ENCODE assay signal across 6 cellular contexts in the genomic region with DNA sequence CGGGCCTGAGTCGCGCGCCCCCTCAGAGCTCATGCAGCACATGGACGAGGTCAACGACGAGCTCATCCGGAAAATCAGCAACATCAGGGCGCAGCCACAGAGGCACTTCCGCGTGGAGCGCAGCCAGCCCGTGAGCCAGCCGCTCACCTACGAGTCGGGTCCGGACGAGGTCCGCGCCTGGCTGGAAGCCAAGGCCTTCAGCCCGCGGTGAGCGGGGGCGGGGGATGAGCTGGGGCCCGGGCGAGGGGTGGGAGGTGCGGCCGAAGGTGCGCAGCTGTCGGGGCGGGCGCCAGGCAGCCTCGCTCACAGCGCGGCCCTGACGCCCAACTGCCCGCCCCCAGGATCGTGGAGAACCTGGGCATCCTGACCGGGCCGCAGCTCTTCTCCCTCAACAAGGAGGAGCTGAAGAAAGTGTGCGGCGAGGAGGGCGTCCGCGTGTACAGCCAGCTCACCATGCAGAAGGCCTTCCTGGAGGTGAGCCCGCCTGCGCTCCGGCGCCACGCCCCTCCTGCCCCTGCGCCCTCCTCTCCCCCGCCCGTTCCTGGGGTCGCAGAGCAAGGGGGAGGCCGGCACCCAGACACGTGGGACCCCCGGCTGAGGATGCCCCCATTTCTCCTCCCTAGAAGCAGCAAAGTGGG. TPM values are rescaled to one million over a fixed set of nuclear protein-coding genes. Genes with fewer than 3 reads are reported as not detected.
DNase-seq lines count a peak whose midpoint lies in the region; TF ChIP-seq lines count a peak whose summit lies in the region.

No MANE protein-coding gene starts in this region.

- no peaks in the 10 kb centered on the region for H3K36me3 ChIP-seq in ovary

- peak overlapping the region; percentile 50 for H3K4me3 Mint-ChIP-seq in MCF 10A (ENCODE audit: unreplicated experiment)

- H3K4me1 ChIP-seq in ovary (ENCODE audit: insufficient read depth), result peaks cover 17% of the 10 kb centered on the region

- H3K9me3 Mint-ChIP-seq in MCF 10A (ENCODE audit: unreplicated experiment), result no peaks in the 10 kb centered on the region

- H3K9me3 ChIP-seq in ovary, result no peaks in the 10 kb centered on the region

- H3K27ac Mint-ChIP-seq in MCF 10A (ENCODE audit: low read depth, unreplicated experiment), result peak overlapping the region; percentile 43

- TF ChIP-seq POLR2A in ovary (IDR thresholded peaks at IDR 0.05), result no peak

- no peak for TF ChIP-seq CTCF in MCF 10A (IDR thresholded peaks at IDR 0.05; ENCODE audit: unreplicated experiment)
- TF ChIP-seq CTCF in ovary (IDR thresholded peaks at IDR 0.05), result no peak

- no peaks in the 10 kb centered on the region for H3K27me3 ChIP-seq in ovary

- peaks cover 12% of the 10 kb centered on the region for H3K4me1 Mint-ChIP-seq in MCF 10A (ENCODE audit: insufficient read depth, unreplicated experiment)

- no peak for TF ChIP-seq EP300 in ovary (IDR thresholded peaks at IDR 0.05)

- WGBS in ovary, 3 donors, result 2 to 12% (median 7%) methylated on average over 12 to 57 of the region's 57 CpGs

- no peak overlapping the region for H3K27ac ChIP-seq in ovary

- intact Hi-C loops in MCF 10A (cut with micrococcal nuclease) (loop anchor here (10.0 kb wide), 1 partner anchor 162 kb away; a partner anchor contains a TSS), ovary (cut with DNase I) (loop anchor here in 2 of 4 donors (5.0 kb wide), 2 partner anchors 64 to 174 kb away; no protein-coding TSS in a partner anchor)

- POLR2A ChIA-PET in MCF 10A (lab: Yijun Ruan, JAX), result interaction anchor here (0.6 to 7.1 kb wide), 18 partner anchors 14 to 220 kb away, joined by 3 to 96 read pairs (median 6); a partner anchor contains a TSS

- CTCF ChIA-PET in MCF 10A (lab: Yijun Ruan, JAX), result interaction anchor here (0.5 to 3.3 kb wide), 16 partner anchors 8 to 1276 kb away, joined by 3 to 22 read pairs (median 4); a partner anchor contains a TSS

- DNase-seq in DMS53 treated with DMSO at 0.1 percent for 48 hours (lab: John Stamatoyannopoulos, UW; ENCODE audit: unreplicated experiment), result peak; percentile 91
- DNase-seq in NCI-H774 (lab: John Stamatoyannopoulos, UW), result peak; percentile 85
- peak; percentile 90 for DNase-seq in MCF 10A (ENCODE audit: unreplicated experiment)
- DNase-seq in ovary, result peak; percentile 54 to 77 (median 63)
- DNase-seq in hypothalamus (lab: John Stamatoyannopoulos, UW), result no peak
- DNase-seq in HK-2 (ENCODE audit: unreplicated experiment), result no peak

- H3K36me3 Mint-ChIP-seq in MCF 10A (ENCODE audit: insufficient read depth, unreplicated experiment), result peaks cover 40% of the 10 kb centered on the region

- H3K4me3 ChIP-seq in ovary, result peak overlapping the region; percentile 13

- BruUV-seq in MCF 10A (replicated peaks; lab: Mats Ljungman, UMichigan), result TSS peak; percentile 48

- H3K27me3 Mint-ChIP-seq in MCF 10A (ENCODE audit: insufficient read depth, unreplicated experiment), result no peaks in the 10 kb centered on the region

RNA-seq across cellular contexts. Expression of a gene that starts 20.4 kb away (rescaled TPM):
- total RNA-seq in MCF 10A (2022), result 109 and 119 TPM in 2 replicates
- total RNA-seq in ovary, result 10 to 100 TPM; 20.6 to 57.9 (median 34.2) TPM
- polyA plus RNA-seq in ovary, result 10 to 100 TPM in 1 of 2 donors, 1 to 10 TPM in 1; 5.9 to 17.4 TPM

RNA-seq across cellular contexts. Expression of a gene that starts 20.9 kb away (rescaled TPM):
- total RNA-seq in MCF 10A (2022) (93.8 and 137 TPM in 2 replicates), ovary (100 to 1,000 TPM in 6 of 7 donors, 10 to 100 TPM in 1; 75.0 to 134 (median 117) TPM)
- polyA plus RNA-seq in ovary, result 100 to 1,000 TPM in 1 of 2 donors, 10 to 100 TPM in 1; 76.8 to 103 TPM

RNA-seq across cellular contexts. Expression of a gene that starts 30.8 kb away (rescaled TPM):
- total RNA-seq in MCF 10A (2022) (12.2 and 12.8 TPM in 2 replicates), ovary (10 to 100 TPM; 15.4 to 38.0 (median 30.5) TPM)
- polyA plus RNA-seq in ovary, result 10 to 100 TPM; 28.9 to 37.6 TPM

RNA-seq across cellular contexts. Expression of a gene that starts 31.4 kb away (rescaled TPM):
- 46.8 and 54.1 TPM in 2 replicates for total RNA-seq in MCF 10A (2022)
- 10 to 100 TPM; 15.5 to 43.4 (median 34.1) TPM for total RNA-seq in ovary
- 10 to 100 TPM; 10.2 to 23.9 TPM for polyA plus RNA-seq in ovary

RNA-seq across cellular contexts. Expression of a gene that starts 50.9 kb away (rescaled TPM):
- 54.6 and 67.7 TPM in 2 replicates for total RNA-seq in MCF 10A (2022)
- total RNA-seq in ovary, result 10 to 100 TPM; 14.7 to 79.8 (median 59.9) TPM
- 10 to 100 TPM in 1 of 2 donors, 1 to 10 TPM in 1; 9.4 to 52.1 TPM for polyA plus RNA-seq in ovary

Comparison
In these comparisons a context has a peak if more than half of its experiments do, and no peak if none do; other contexts are left out.
1. DNase-seq: peak in DMS53 treated with DMSO at 0.1 percent for 48 hours (single experiment), NCI-H774 (single experiment), MCF 10A (single experiment) and ovary (5 of 5); none in hypothalamus (0 of 51) and HK-2 (single experiment).